1 cellular context compared by ENCODE assay signal in the genomic region with DNA sequence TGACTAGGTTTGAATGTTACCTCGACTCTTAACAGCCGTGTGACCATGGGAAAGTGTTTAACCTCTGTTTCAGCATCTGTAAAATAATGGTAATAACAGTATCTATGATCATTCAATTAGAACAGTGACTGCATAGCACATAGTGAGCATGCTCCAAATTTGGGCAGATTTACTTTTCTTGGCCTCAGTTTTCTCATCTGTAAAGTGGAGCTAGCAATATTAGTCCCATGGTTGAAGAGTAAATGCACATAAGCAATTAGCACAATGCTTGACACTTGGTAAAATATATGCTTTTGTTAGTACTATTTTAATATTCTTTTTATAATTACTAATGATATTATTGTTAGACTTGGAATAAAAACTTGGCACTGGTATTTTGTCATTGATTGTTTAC.
TF ChIP-seq lines count a peak whose summit lies in the region.

No MANE protein-coding gene starts in this region.

TF ChIP-seq in A549, 52 proteins besides CTCF, POLR2A, EP300 and RAD21 (continued from another document):
- TF ChIP-seq, protein P1, sequence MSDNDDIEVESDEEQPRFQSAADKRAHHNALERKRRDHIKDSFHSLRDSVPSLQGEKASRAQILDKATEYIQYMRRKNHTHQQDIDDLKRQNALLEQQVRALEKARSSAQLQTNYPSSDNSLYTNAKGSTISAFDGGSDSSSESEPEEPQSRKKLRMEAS (IDR thresholded peaks at IDR 0.05), result no peak
- TF ChIP-seq HEYL (CRISPR knock-in tag; IDR thresholded peaks at IDR 0.05) (no peak), RFX5 (IDR thresholded peaks at IDR 0.05) (no peak), RNF2 (IDR thresholded peaks at IDR 0.05; ENCODE audit: borderline replicate concordance, low read depth) (no peak), CBX8 (IDR thresholded peaks at IDR 0.05) (no peak), JUNB (IDR thresholded peaks at IDR 0.05) (no peak)
